In genomic region chr22:35555351-35555915, GRCh38 we compare ENCODE assay signal across 1 cellular context.
TF ChIP-seq lines count a peak whose summit lies in the region.

No MANE protein-coding gene starts in this region.

TF ChIP-seq in H1, 55 proteins besides CTCF, POLR2A, EP300 and RAD21 (continued from another document):
- no peak for TF ChIP-seq CTBP2 (IDR thresholded peaks at IDR 0.05; ENCODE audit: borderline replicate concordance, insufficient read depth, insufficient read length, low read length)
- no peak for TF ChIP-seq EGR1 (IDR thresholded peaks at IDR 0.05; ENCODE audit: borderline replicate concordance, low read depth, low read length)
- no peak for TF ChIP-seq CBX5 (IDR thresholded peaks at IDR 0.05; ENCODE audit: low read depth, low read length)
- TF ChIP-seq YY1 (IDR thresholded peaks at IDR 0.05; ENCODE audit: low read depth, low read length), result no peak
- TF ChIP-seq NANOG (IDR thresholded peaks at IDR 0.05; ENCODE audit: insufficient read depth, low read depth, low read length, poor library complexity, severe bottlenecking), result no peak
- TF ChIP-seq ATF3 (IDR thresholded peaks at IDR 0.05; ENCODE audit: insufficient read depth, low read depth, low read length), result no peak
- no peak for TF ChIP-seq ASH2L (IDR thresholded peaks at IDR 0.05; ENCODE audit: low read length)
